Comparison of ENCODE assay signal across 18 cellular contexts in the genomic region with DNA sequence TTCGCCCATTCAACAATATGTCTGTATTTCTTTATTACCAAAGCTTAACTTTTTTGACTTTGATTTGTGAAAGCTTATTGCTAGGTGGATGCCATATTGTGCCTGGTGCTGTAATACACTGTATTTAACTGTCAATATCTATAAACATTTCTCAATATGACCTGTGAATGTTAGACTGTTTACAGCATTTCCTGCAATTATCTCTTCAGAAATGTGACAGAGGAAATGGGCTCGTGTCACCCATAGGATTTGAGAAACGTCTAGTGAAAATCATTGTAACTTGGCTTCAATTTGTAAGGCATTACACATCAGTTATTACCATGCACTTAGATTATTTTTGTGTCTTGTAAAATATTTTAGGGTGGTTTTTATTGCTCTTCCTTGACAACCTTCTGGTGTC.
DNase-seq lines count a peak whose midpoint lies in the region; ATAC-seq and TF ChIP-seq lines count a peak whose summit lies in the region.
"Had no signal": no experiment of that assay in that cellular context is flagged by ENCODE, and none has a peak within 500 bp of the region (broad histone marks: within the 10 kb centered on the region; RNA-seq: fewer than 3 reads in every experiment).

No MANE protein-coding gene starts in this region.

- POLR2A ChIA-PET in A673 (lab: Charles Lee; ENCODE audit: low non-redundant PET), result no interaction called here

- TF ChIP-seq CTCF in A673 (conservative IDR thresholded peaks at IDR 0.05; ENCODE audit: low read depth, low read length) (no peak), breast epithelium (IDR thresholded peaks at IDR 0.05) (no peak)

- intact Hi-C loops in A673 (cut with micrococcal nuclease; ENCODE audit: unreplicated experiment) (no loop called here), breast epithelium (cut with DNase I; ENCODE audit: low total_unique reads) (no loop called here), left ventricle myocardium superior (cut with micrococcal nuclease) (no loop called here), head of caudate nucleus (cut with DNase I) (no loop called here)

- H3K27me3 ChIP-seq in A673 (replicated peaks; ENCODE audit: insufficient read depth, low read depth, low read length, poor library complexity), result no peaks in the 10 kb centered on the region
- no peaks in the 10 kb centered on the region for H3K27me3 ChIP-seq in breast epithelium
- H3K27me3 ChIP-seq: BLaER1 had no signal

- no peak for TF ChIP-seq POLR2A in breast epithelium (IDR thresholded peaks at IDR 0.05)

- H3K27ac ChIP-seq in A673 (ENCODE audit: low read depth, low read length, poor library complexity, severe bottlenecking) (no peak overlapping the region), breast epithelium (no peak overlapping the region)
- H3K27ac ChIP-seq: BLaER1, C4-2B had no signal

- H3K9me3 ChIP-seq in A673 (ENCODE audit: low read depth, low read length, poor library complexity, severe bottlenecking) (no peaks in the 10 kb centered on the region), breast epithelium (no peaks in the 10 kb centered on the region)
- H3K9me3 ChIP-seq: HAP-1 had no signal

- H3K4me1 ChIP-seq in A673 (ENCODE audit: insufficient read depth, low read length, poor library complexity, severe bottlenecking) (peaks cover 5% of the 10 kb centered on the region), breast epithelium (no peaks in the 10 kb centered on the region)
- H3K4me1 ChIP-seq: BLaER1 had no signal

- no peak for ATAC-seq in left ventricle myocardium superior
- ATAC-seq: CD8-positive, alpha-beta T cell; GM12878 had no signal

- no TSS peak for BruUV-seq in A673 (replicated peaks; lab: Mats Ljungman, UMichigan)

- CTCF ChIA-PET in A673 (lab: Charles Lee), result no interaction called here

- no peak overlapping the region for H3K4me3 ChIP-seq in A673 (ENCODE audit: low read depth, low read length, poor library complexity, severe bottlenecking)
- no peak overlapping the region for H3K4me3 ChIP-seq in breast epithelium
- H3K4me3 ChIP-seq: BLaER1, GM12878, HAP-1 had no signal

- no peaks in the 10 kb centered on the region for H3K36me3 ChIP-seq in A673 (ENCODE audit: insufficient read depth, low read length, poor library complexity, severe bottlenecking)
- peaks cover 4% of the 10 kb centered on the region for H3K36me3 ChIP-seq in breast epithelium
- H3K36me3 ChIP-seq: BLaER1, HAP-1 had no signal

- peak; percentile 75 for DNase-seq in A673 (ENCODE audit: low spot score)
- peak; percentile 2 for DNase-seq in COR-L47 (lab: John Stamatoyannopoulos, UW)
- peak; percentile 88 for DNase-seq in NOMO-1 treated with DMSO at 0.1 percent for 48 hours (lab: John Stamatoyannopoulos, UW; ENCODE audit: unreplicated experiment)
- DNase-seq in breast epithelium (ENCODE audit: low spot score in 2 of 2), result no peak
- DNase-seq in left ventricle myocardium superior, result no peak
- no peak for DNase-seq in head of caudate nucleus
- DNase-seq: CD4-positive, CD25-positive, alpha-beta regulatory T cell; CD8-positive, alpha-beta T cell; DMS 273 treated with DMSO at 0.1 percent for 48 hours; DMS79; EL; GDM1; GOT3; HFFc6 had no signal

Comparison
In these comparisons a context has a peak if more than half of its experiments do, and no peak if none do; other contexts are left out.
1. DNase-seq: peak in A673 (single experiment), COR-L47 (single experiment) and NOMO-1 treated with DMSO at 0.1 percent for 48 hours (single experiment); none in breast epithelium (0 of 2), left ventricle myocardium superior (single experiment) and head of caudate nucleus (0 of 42).